17 cellular contexts compared by ENCODE assay signal in the genomic region with DNA sequence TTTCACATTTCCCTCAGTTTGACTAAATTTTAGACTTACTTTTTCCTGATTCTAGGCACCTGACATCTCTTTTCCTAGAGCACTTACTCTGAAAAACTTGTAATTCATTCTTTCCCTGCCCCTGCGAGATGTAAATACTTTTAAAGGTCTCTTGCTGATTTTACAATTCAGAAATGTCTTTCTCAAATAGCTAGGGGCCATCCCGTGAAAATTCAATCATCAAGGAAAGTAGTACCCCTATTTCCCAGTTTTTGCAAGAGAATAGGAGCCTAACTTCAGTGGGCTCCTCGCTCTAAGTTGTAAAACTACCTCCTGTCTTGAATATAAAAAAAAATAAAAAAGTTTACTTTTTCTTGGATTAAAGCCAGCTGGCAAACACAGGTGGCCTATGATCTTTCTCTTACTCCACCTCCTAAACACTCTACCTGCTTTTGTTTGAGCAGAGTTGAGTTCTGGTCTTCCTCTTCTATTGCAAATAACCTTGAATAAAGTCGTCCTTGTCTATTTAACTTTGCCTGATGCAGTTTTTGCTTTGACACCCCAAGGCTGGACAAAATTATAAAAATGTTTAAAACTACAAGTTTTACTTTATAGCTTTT.
"Had no signal": no experiment of that assay in that cellular context is flagged by ENCODE, and none has a peak within 500 bp of the region (broad histone marks: within the 10 kb centered on the region; RNA-seq: fewer than 3 reads in every experiment).

No MANE protein-coding gene starts in this region.

- H3K27ac ChIP-seq: neutrophil, thoracic aorta had no signal

- H3K27ac Mint-ChIP-seq: activated naive CD4-positive, alpha-beta T cell treated with anti-CD3 and anti-CD28 coated beads for 36 hours; activated naive CD8-positive, alpha-beta T cell treated with anti-CD3 and anti-CD28 coated beads, Interleukin-2, amount 50 U/mL, for 24 hours; activated T-helper 17 cell treated with anti-CD3 and anti-CD28 coated beads, Interleukin-2, amount 50 U/mL, for 72 hours; memory B cell; natural killer cell had no signal

- H3K4me1 Mint-ChIP-seq: activated naive CD8-positive, alpha-beta T cell treated with anti-CD3 and anti-CD28 coated beads, Interleukin-2, amount 50 U/mL, for 24 hours; activated T-helper 17 cell treated with anti-CD3 and anti-CD28 coated beads, Interleukin-2, amount 50 U/mL, for 72 hours; memory B cell; natural killer cell had no signal

- H3K9me3 Mint-ChIP-seq: activated naive CD4-positive, alpha-beta T cell treated with anti-CD3 and anti-CD28 coated beads for 36 hours; activated naive CD8-positive, alpha-beta T cell treated with anti-CD3 and anti-CD28 coated beads, Interleukin-2, amount 50 U/mL, for 24 hours; activated T-helper 17 cell treated with anti-CD3 and anti-CD28 coated beads, Interleukin-2, amount 50 U/mL, for 72 hours; natural killer cell had no signal

- H3K36me3 Mint-ChIP-seq: memory B cell, natural killer cell had no signal

- H3K36me3 ChIP-seq: neutrophil, thoracic aorta had no signal

- H3K4me3 ChIP-seq: thoracic aorta had no signal

- FAIRE-seq: endothelial cell of umbilical vein, islet of Langerhans had no signal

- H3K27me3 ChIP-seq: neutrophil had no signal

- H3K4me3 Mint-ChIP-seq: activated naive CD4-positive, alpha-beta T cell treated with anti-CD3 and anti-CD28 coated beads for 36 hours; activated naive CD8-positive, alpha-beta T cell treated with anti-CD3 and anti-CD28 coated beads, Interleukin-2, amount 50 U/mL, for 24 hours; activated T-helper 17 cell treated with anti-CD3 and anti-CD28 coated beads, Interleukin-2, amount 50 U/mL, for 72 hours; memory B cell; natural killer cell had no signal

- ATAC-seq: activated naive CD8-positive, alpha-beta T cell treated with anti-CD3 and anti-CD28 coated beads, Interleukin-2, amount 50 U/mL, for 24 hours; activated T-helper 17 cell treated with anti-CD3 and anti-CD28 coated beads, Interleukin-2, amount 50 U/mL, for 72 hours; natural killer cell had no signal

- H3K9me3 ChIP-seq: neutrophil had no signal

- DNase-seq: activated CD4-positive, alpha-beta T cell treated with anti-CD3 and anti-CD28 coated beads for 1 hour; activated CD4-positive, alpha-beta T cell treated with anti-CD3 and anti-CD28 coated beads, Interleukin-2, amount 50 U/mL, for 4 hours; activated naive CD4-positive, alpha-beta T cell treated with anti-CD3 and anti-CD28 coated beads for 36 hours; activated naive CD8-positive, alpha-beta T cell treated with anti-CD3 and anti-CD28 coated beads, Interleukin-2, amount 50 U/mL, for 24 hours; aorta; effector CD8-positive, alpha-beta T cell; foreskin fibroblast; hypothalamus; natural killer cell; stimulated activated CD4-positive, alpha-beta T cell treated with anti-CD3 and anti-CD28 coated beads, Interleukin-12 subunit alpha, Interleukin-12 subunit beta, amount 100 ng/mL, for 4 hours; stimulated activated CD4-positive, alpha-beta T cell treated with anti-CD3 and anti-CD28 coated beads, Interleukin-2, amount 100 ng/mL, for 24 hours had no signal
